Comparison of ENCODE assay signal across 1 cellular context in genomic region chr11:73795925-73796632, GRCh38.
TF ChIP-seq lines count a peak whose summit lies in the region.

No MANE protein-coding gene starts in this region.

TF ChIP-seq in HepG2, 621 proteins besides CTCF, POLR2A, EP300 and RAD21:
- TF ChIP-seq ZNF274 (CRISPR knock-in tag; IDR thresholded peaks at IDR 0.05) (0 out of 2 replicates have a peak, but pooled peaks have one; percentile 28), ZNF687 (CRISPR knock-in tag; IDR thresholded peaks at IDR 0.05) (peak; percentile 12; the same call in 1 of the 2 replicates), MAFF (IDR thresholded peaks at IDR 0.05; ENCODE audit: low read depth, low read length) (no peak), CEBPZ (IDR thresholded peaks at IDR 0.05; ENCODE audit: low read length) (no peak), ZBTB3 (CRISPR knock-in tag; IDR thresholded peaks at IDR 0.05; ENCODE audit: borderline replicate concordance, low read depth) (no peak), CREM (IDR thresholded peaks at IDR 0.05) (no peak), CREM (CRISPR knock-in tag; IDR thresholded peaks at IDR 0.05) (no peak)
